13 cellular contexts compared by ENCODE assay signal in the genomic region with DNA sequence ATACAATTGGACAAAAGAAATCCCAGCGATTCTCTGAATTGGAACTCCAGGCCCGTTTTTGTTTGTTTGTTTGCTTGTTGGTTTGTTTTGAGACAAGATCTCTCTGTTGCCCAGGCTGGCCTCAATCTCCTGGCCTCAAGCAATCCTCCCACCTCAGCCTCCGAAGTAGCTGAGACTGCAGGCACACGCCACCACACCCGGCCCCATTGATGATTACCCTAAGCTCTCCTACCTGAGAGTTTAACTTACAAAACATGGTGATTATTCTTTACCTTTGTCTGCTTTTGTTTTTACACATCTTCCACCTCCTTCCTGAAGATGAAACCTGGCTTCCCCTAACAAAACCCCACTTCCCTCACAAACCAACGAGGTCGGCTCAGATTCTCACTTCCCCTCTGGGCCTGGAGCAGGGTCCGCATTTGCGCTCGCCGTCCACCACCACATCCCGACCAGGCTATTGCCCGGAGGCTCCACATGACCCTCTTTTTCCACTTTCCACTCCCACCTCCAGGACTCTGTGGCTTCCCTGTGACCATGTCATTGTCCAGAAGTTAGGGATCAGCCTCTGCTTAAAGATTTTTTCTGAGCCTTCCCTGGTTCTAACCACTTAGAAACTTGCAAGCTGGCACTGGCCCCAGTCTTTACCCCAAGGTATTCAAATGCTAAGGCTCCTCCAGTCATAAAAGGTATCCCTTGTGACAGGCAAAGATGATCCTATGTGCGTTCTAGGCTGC. TPM values are rescaled to one million over a fixed set of nuclear protein-coding genes. Genes with fewer than 3 reads are reported as not detected.
A peak's percentile ranks its signal among the peaks of the same experiment; 100 is the strongest.
DNase-seq lines count a peak whose midpoint lies in the region; ATAC-seq and TF ChIP-seq lines count a peak whose summit lies in the region.
"Had no signal": no experiment of that assay in that cellular context is flagged by ENCODE, and none has a peak within 500 bp of the region (broad histone marks: within the 10 kb centered on the region; RNA-seq: fewer than 3 reads in every experiment).

No MANE protein-coding gene starts in this region.

- H2AFZ ChIP-seq in OCI-LY3 (ENCODE audit: low read depth, low read length), result no peak overlapping the region

- POLR2A ChIA-PET in GM10248 (lab: Yijun Ruan, JAX), result interaction anchor here (1.3 kb wide), 1 partner anchor 11 kb away, joined by 4 read pairs; no protein-coding TSS in a partner anchor

- H4K20me1 ChIP-seq in OCI-LY3 (ENCODE audit: insufficient read depth, low read length), result peaks cover 94% of the 10 kb centered on the region

- DNase-seq in GM10248 (ENCODE audit: extremely low spot score) (peak; percentile 45), mucosa of descending colon (no peak), NCI-H2029 (lab: John Stamatoyannopoulos, UW) (no peak)
- DNase-seq in activated CD8-positive, alpha-beta memory T cell treated with anti-CD3 and anti-CD28 coated beads, Interleukin-2, amount 50 U/mL, for 48 hours, result no peak
- DNase-seq: DND-41; NCI-H226; stimulated activated CD4-positive, alpha-beta T cell treated with anti-CD3 and anti-CD28 coated beads, Interleukin-2, amount 100 ng/mL, for 48 hours had no signal

- H3K36me3 ChIP-seq in OCI-LY3 (replicated peaks; ENCODE audit: low read depth, low read length), result peaks cover 43% of the 10 kb centered on the region
- H3K36me3 ChIP-seq in mucosa of descending colon (ENCODE audit: low read depth), result no peaks in the 10 kb centered on the region
- H3K36me3 ChIP-seq: gastroesophageal sphincter had no signal

- no peaks in the 10 kb centered on the region for H3K27me3 ChIP-seq in OCI-LY3 (ENCODE audit: low read depth, low read length)
- H3K27me3 ChIP-seq: gastroesophageal sphincter had no signal

- CTCF ChIA-PET in GM10248 (lab: Yijun Ruan, JAX), result interaction anchor here (0.7 to 3.1 kb wide), 11 partner anchors 9 to 226 kb away, joined by 3 to 19 read pairs (median 4); a partner anchor contains a TSS

- intact Hi-C loops in mucosa of descending colon (cut with DNase I, micrococcal nuclease), result no loop called here

- H3K4me2 ChIP-seq in OCI-LY3 (ENCODE audit: low read length), result peak overlapping the region; percentile 91

- TF ChIP-seq CTCF in GM10248 (IDR thresholded peaks at IDR 0.05; ENCODE audit: control extremely low read depth, extremely low read depth, low read depth, missing control alignments) (no peak), OCI-LY3 (IDR thresholded peaks at IDR 0.05; ENCODE audit: low read depth, low read length) (no peak), mucosa of descending colon (IDR thresholded peaks at IDR 0.05) (no peak)

- peak overlapping the region; percentile 60 for H3K4me3 ChIP-seq in OCI-LY3 (ENCODE audit: low read length)
- H3K4me3 ChIP-seq in mucosa of descending colon, result no peak overlapping the region
- H3K4me3 ChIP-seq: gastroesophageal sphincter had no signal

- H3K79me2 ChIP-seq in OCI-LY3 (ENCODE audit: low read length), result peaks cover 99% of the 10 kb centered on the region

- H3K4me1 ChIP-seq in OCI-LY3 (ENCODE audit: low read length) (peaks cover 86% of the 10 kb centered on the region), mucosa of descending colon (ENCODE audit: low read depth) (no peaks in the 10 kb centered on the region)
- H3K4me1 ChIP-seq: gastroesophageal sphincter had no signal

- peaks cover 5% of the 10 kb centered on the region; the same call in 1 of the 2 replicates for H3K9me3 ChIP-seq in OCI-LY3 (ENCODE audit: insufficient read depth, low read length)
- no peaks in the 10 kb centered on the region for H3K9me3 ChIP-seq in mucosa of descending colon
- H3K9me3 ChIP-seq: gastroesophageal sphincter had no signal

- H3K9ac ChIP-seq in OCI-LY3 (ENCODE audit: low read length), result peak overlapping the region; percentile 38; the same call in 1 of the 2 replicates

- H3K27ac ChIP-seq in OCI-LY3 (ENCODE audit: low read length), result peak overlapping the region; percentile 81
- H3K27ac ChIP-seq: gastroesophageal sphincter, VCaP had no signal

- peak; percentile 38 for ATAC-seq in GM21717 (IDR thresholded peaks at IDR 0.05; ENCODE audit: unreplicated experiment)
- ATAC-seq in mucosa of descending colon, result peak; percentile 32
- ATAC-seq in GM18858 (IDR thresholded peaks at IDR 0.05; ENCODE audit: unreplicated experiment), result no peak
- no peak for ATAC-seq in HG03460 (IDR thresholded peaks at IDR 0.05; ENCODE audit: unreplicated experiment)
- ATAC-seq: gastroesophageal sphincter had no signal

RNA-seq across cellular contexts. Expression of a gene that starts 14.8 kb away (rescaled TPM):
- 1 to 10 TPM; 1.9 to 3.0 (median 1.9) TPM for total RNA-seq in mucosa of descending colon

Comparison
In these comparisons a context has a peak if more than half of its experiments do, and no peak if none do; other contexts are left out.
1. ATAC-seq: peak in GM21717 (single experiment) and mucosa of descending colon (single experiment); none in GM18858 (single experiment) and HG03460 (single experiment).